7 cellular contexts compared by ENCODE assay signal in genomic region chrX:89539150-89539549, GRCh38.
A peak's percentile ranks its signal among the peaks of the same experiment; 100 is the strongest.
DNase-seq lines count a peak whose midpoint lies in the region; ATAC-seq, FAIRE-seq and TF ChIP-seq lines count a peak whose summit lies in the region.
"Not testable (repeated sequence)": the region's sequence is repeated elsewhere in the genome, so short reads cannot be mapped to it uniquely, and the experiment has no call there.

No MANE protein-coding gene starts in this region.

- DNase-seq in H54 (ENCODE audit: insufficient read length, low spot score): peak; percentile 0
- DNase-seq in HT1080 (ENCODE audit: low read depth): peak; percentile 57
- peak; percentile 8 to 24 for DNase-seq in SJCRH30
- not testable (repeated sequence) for DNase-seq in K562 (ENCODE audit: extremely low read depth in 1 of 4, low spot score in 3 of 4); neuronal stem cell (ENCODE audit: low spot score)
- DNase-seq in HepG2 (ENCODE audit: low spot score): peak; percentile 46

- not testable (repeated sequence) for H3K9me3 ChIP-seq in ES-I3 (ENCODE audit: control insufficient read depth, insufficient read depth, low read length); SJCRH30 (replicated peaks); K562 (replicated peaks; ENCODE audit: control insufficient read depth, insufficient read depth, low read depth, low read length); HepG2 (ENCODE audit: low read length); neuronal stem cell (replicated peaks in 1 of 2; ENCODE audit: control insufficient read depth in 2 of 2, insufficient read depth in 1 of 2, low read depth in 1 of 2, low read length in 2 of 2)

- not testable (repeated sequence) for H2BK5ac ChIP-seq in neuronal stem cell (ENCODE audit: low read length)

- H3K18ac ChIP-seq in neuronal stem cell (ENCODE audit: low read length): not testable (repeated sequence)

- not testable (repeated sequence) for H3K27ac ChIP-seq in SJCRH30; K562 (ENCODE audit: extremely low read depth, low read depth, low read length); HepG2 (ENCODE audit: extremely low read length, insufficient read depth, low read length); neuronal stem cell (replicated peaks; ENCODE audit: low read length)

- H3K4me3 ChIP-seq in SJCRH30 (peak overlapping the region; percentile 43), HepG2 (replicated peaks in 1 of 3; ENCODE audit: insufficient read depth in 1 of 3, low read depth in 2 of 3, low read length in 3 of 3) (peak overlapping the region; percentile 33 to 50 (median 45); a peak in 4 of 6 replicates), neuronal stem cell (ENCODE audit: low read length in 2 of 2) (peak overlapping the region in 1 of 2 donors; percentile 17)
- not testable (repeated sequence) for H3K4me3 ChIP-seq in K562

- not testable (repeated sequence) for BruUV-seq in K562 (replicated peaks; lab: Mats Ljungman, UMichigan); HepG2 (replicated peaks; lab: Mats Ljungman, UMichigan)

- not testable (repeated sequence) for H2AFZ ChIP-seq in K562 (ENCODE audit: low read depth, low read length); HepG2 (ENCODE audit: low read length)
- peak overlapping the region; percentile 40 for H2AFZ ChIP-seq in neuronal stem cell (ENCODE audit: low read length)

- H2AK5ac ChIP-seq in neuronal stem cell (ENCODE audit: low read depth, low read length): not testable (repeated sequence)

- H2BK12ac ChIP-seq in neuronal stem cell (ENCODE audit: low read length): not testable (repeated sequence)

- POLR2A ChIA-PET in K562 (lab: Yijun Ruan, JAX); HepG2 (lab: Yijun Ruan, JAX): not testable (repeated sequence)

- CTCF ChIA-PET in K562 (lab: Yijun Ruan, JAX; ENCODE audit: low intra/inter-chr PET ratio); HepG2 (lab: Yijun Ruan, JAX; ENCODE audit: low intra/inter-chr PET ratio, low total read pairs): not testable (repeated sequence)

- not testable (repeated sequence) for TF ChIP-seq RAD21 in K562 (CRISPR knock-in tag; conservative IDR thresholded peaks at IDR 0.05 in 1 of 2, IDR thresholded peaks at IDR 0.05 in 1 of 2); HepG2 (CRISPR knock-in tag; IDR thresholded peaks at IDR 0.05)

- H3K23ac ChIP-seq in neuronal stem cell (ENCODE audit: low read depth, low read length, poor library complexity): not testable (repeated sequence)

- H4K91ac ChIP-seq in neuronal stem cell (ENCODE audit: low read depth, low read length, poor library complexity): not testable (repeated sequence)

- intact Hi-C loops in K562 (cut with micrococcal nuclease); HepG2 (cut with micrococcal nuclease; ENCODE audit: unreplicated experiment): not testable (repeated sequence)

- not testable (repeated sequence) for TF ChIP-seq EP300 in K562 (IDR thresholded peaks at IDR 0.05; ENCODE audit: low read length); HepG2 (IDR thresholded peaks at IDR 0.05; ENCODE audit: low read depth in 2 of 2, low read length in 2 of 2); HepG2 (CRISPR knock-in tag; IDR thresholded peaks at IDR 0.05; ENCODE audit: borderline replicate concordance)

- not testable (repeated sequence) for H4K20me1 ChIP-seq in K562 (replicated peaks; ENCODE audit: control insufficient read depth, insufficient read depth, low read length); HepG2 (ENCODE audit: insufficient read depth, low read length)

- not testable (repeated sequence) for H3K4me1 ChIP-seq in ES-I3 (ENCODE audit: insufficient read depth, low read length); SJCRH30; K562 (replicated peaks in 1 of 2; ENCODE audit: control insufficient read depth in 2 of 2, insufficient read depth in 2 of 2, low read length in 2 of 2); HepG2 (ENCODE audit: insufficient read depth, low read length); neuronal stem cell (ENCODE audit: control insufficient read depth in 2 of 2, insufficient read depth in 1 of 2, low read depth in 1 of 2, low read length in 2 of 2)

- in situ Hi-C loops in K562 (cut with MboI); HepG2 (cut with HindIII; ENCODE audit: extremely low pct_ligation_motif_present, low pct_unique_long_range_greater_than_20kb): not testable (repeated sequence)

- not testable (repeated sequence) for H3K36me3 ChIP-seq in ES-I3 (ENCODE audit: insufficient read depth, low read length); SJCRH30; K562 (ENCODE audit: control insufficient read depth, insufficient read depth, low read length); HepG2 (replicated peaks in 1 of 2; ENCODE audit: control insufficient read depth in 1 of 2, insufficient read depth in 2 of 2, low read length in 2 of 2); neuronal stem cell (replicated peaks in 1 of 2; ENCODE audit: control insufficient read depth in 2 of 2, insufficient read depth in 2 of 2, low read length in 2 of 2)

- not testable (repeated sequence) for H3K79me1 ChIP-seq in neuronal stem cell (ENCODE audit: low read depth, low read length)

- FAIRE-seq in H54 (lab: Jason Lieb, UNC): peak; percentile 100
- not testable (repeated sequence) for FAIRE-seq in K562 (lab: Jason Lieb, UNC)
- FAIRE-seq in HepG2 (lab: Jason Lieb, UNC): peak; percentile 92

- TF ChIP-seq CTCF in K562 (IDR thresholded peaks at IDR 0.05 in 2 of 3, conservative IDR thresholded peaks at IDR 0.05 in 1 of 3; ENCODE audit: insufficient read depth in 2 of 3, low read depth in 1 of 3, low read length in 3 of 3); HepG2 (CRISPR knock-in tag; IDR thresholded peaks at IDR 0.05): not testable (repeated sequence)

- H3K27me3 ChIP-seq in SJCRH30; K562 (ENCODE audit: control insufficient read depth in 2 of 2, insufficient read depth in 2 of 2, low read length in 2 of 2); HepG2 (ENCODE audit: control insufficient read depth in 1 of 2, insufficient read depth in 2 of 2, low read length in 2 of 2); neuronal stem cell (ENCODE audit: control insufficient read depth in 3 of 3, insufficient read depth in 3 of 3, low read depth in 1 of 3, low read length in 3 of 3): not testable (repeated sequence)

- H3K9ac ChIP-seq in ES-I3 (ENCODE audit: low read depth, low read length) (peak overlapping the region; percentile 28; the same call in 1 of the 2 replicates), HepG2 (ENCODE audit: insufficient read depth, low read depth, low read length) (peak overlapping the region; percentile 46)
- H3K9ac ChIP-seq in K562 (ENCODE audit: insufficient read depth in 1 of 2, low read depth in 2 of 2, low read length in 2 of 2); neuronal stem cell (ENCODE audit: low read depth, low read length, poor library complexity): not testable (repeated sequence)

- H4K8ac ChIP-seq in neuronal stem cell (ENCODE audit: low read depth, low read length): not testable (repeated sequence)

- not testable (repeated sequence) for H3K14ac ChIP-seq in neuronal stem cell (ENCODE audit: low read length)

- not testable (repeated sequence) for H3K79me2 ChIP-seq in K562 (ENCODE audit: control insufficient read depth, insufficient read depth, low read length); HepG2 (ENCODE audit: insufficient read depth, low read length)

- not testable (repeated sequence) for H3K4me2 ChIP-seq in K562 (ENCODE audit: insufficient read depth, low read length); neuronal stem cell (ENCODE audit: insufficient read depth, low read length, poor library complexity, severe bottlenecking)
- H3K4me2 ChIP-seq in HepG2 (ENCODE audit: low read depth, low read length): peak overlapping the region; percentile 49

- H3K9me1 ChIP-seq in K562 (ENCODE audit: control insufficient read depth, insufficient read depth, low read length): not testable (repeated sequence)

- H2BK120ac ChIP-seq in neuronal stem cell (ENCODE audit: low read depth, low read length): not testable (repeated sequence)

- not testable (repeated sequence) for H3K4ac ChIP-seq in neuronal stem cell (ENCODE audit: low read length)

- not testable (repeated sequence) for ATAC-seq in K562
- ATAC-seq in HepG2: peak; percentile 100

- WGBS in K562 (ENCODE audit: insufficient coverage, low coverage, missing lambda C conversion rate): 10% methylated on average over 3 of the region's 5 CpGs
- WGBS in HepG2 (ENCODE audit: low lambda C conversion rate): no CpG with 5 or more reads among the region's 5 CpGs
- WGBS in neuronal stem cell (ENCODE audit: extremely low coverage in 2 of 2, insufficient read length in 2 of 2, insufficient replicate concordance in 1 of 2), 2 donors: no CpG with 5 or more reads among the region's 5 CpGs

- H2BK15ac ChIP-seq in neuronal stem cell (ENCODE audit: low read length): not testable (repeated sequence)

- TF ChIP-seq POLR2A in H54 (IDR thresholded peaks at IDR 0.05; ENCODE audit: low read depth, low read length); K562 (conservative IDR thresholded peaks at IDR 0.05): not testable (repeated sequence)
- TF ChIP-seq POLR2A in HepG2 (IDR thresholded peaks at IDR 0.05; ENCODE audit: insufficient read depth in 1 of 2, low read depth in 2 of 2, low read length in 2 of 2): 0 out of 4 replicates have a peak, but pooled peaks of 1 of the 2 experiments have one; percentile 35

TF ChIP-seq in K562, 482 proteins besides CTCF, POLR2A, EP300 and RAD21:
- 0 out of 2 replicates have a peak, but pooled peaks have one; percentile 13 for TF ChIP-seq GABPA (tag; conservative IDR thresholded peaks at IDR 0.05; ENCODE audit: low read depth)

TF ChIP-seq in HepG2, 621 proteins besides CTCF, POLR2A, EP300 and RAD21 (continues in another document):
- TF ChIP-seq ELF1 (CRISPR knock-in tag; IDR thresholded peaks at IDR 0.05) (0 out of 2 replicates have a peak, but pooled peaks have one; percentile 17), GABPB1 (CRISPR knock-in tag; IDR thresholded peaks at IDR 0.05) (peak; percentile 77)
